Comparison of ENCODE assay signal across 9 cellular contexts in the genomic region with DNA sequence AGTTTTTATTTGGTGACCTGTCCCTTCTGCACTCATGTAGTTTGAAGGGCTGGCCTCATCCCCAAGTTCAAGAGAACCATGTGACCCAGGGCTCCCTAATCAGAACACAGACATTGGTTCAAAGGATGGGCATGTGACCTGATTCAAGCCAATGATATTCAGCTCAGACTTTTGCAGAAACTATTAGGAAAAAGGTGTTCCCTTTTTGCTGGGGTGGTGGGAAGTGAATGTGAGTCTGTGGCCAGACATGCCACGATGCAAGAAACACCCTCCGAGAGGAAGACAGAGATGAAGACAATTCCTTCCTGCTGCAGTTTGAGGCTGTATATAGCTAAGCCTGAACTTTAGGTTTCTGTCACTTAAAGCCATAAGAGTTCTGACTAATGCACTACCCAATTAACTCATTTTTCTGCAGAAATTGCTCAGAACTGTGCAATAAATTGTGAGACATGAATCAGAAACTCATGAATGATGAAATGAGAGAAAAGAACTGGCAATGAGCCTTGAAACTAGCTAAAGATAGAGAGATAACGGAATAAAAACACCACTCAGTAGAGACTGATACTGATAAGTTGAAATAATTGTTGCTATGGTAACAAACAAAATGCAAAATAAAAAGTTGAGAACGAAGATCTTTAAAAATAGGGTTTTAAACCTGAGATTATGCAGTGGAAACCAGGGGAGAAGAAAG. TPM values are rescaled to one million over a fixed set of nuclear protein-coding genes. Genes with fewer than 3 reads are reported as not detected.
DNase-seq lines count a peak whose midpoint lies in the region; ATAC-seq and TF ChIP-seq lines count a peak whose summit lies in the region.
"Had no signal": no experiment of that assay in that cellular context is flagged by ENCODE, and none has a peak within 500 bp of the region (broad histone marks: within the 10 kb centered on the region; RNA-seq: fewer than 3 reads in every experiment).

No MANE protein-coding gene starts in this region.

- peak; percentile 96 to 97 for ATAC-seq in activated T-cell treated with anti-CD3 and anti-CD28 coated beads, Interleukin-2, amount 50 U/mL, for 72 hours (replicated peaks in 1 of 2)
- ATAC-seq in left lung, result peak; percentile 21
- no peak for ATAC-seq in HG03469 (IDR thresholded peaks at IDR 0.05; ENCODE audit: unreplicated experiment)

- H3K27ac ChIP-seq in left lung (peak overlapping the region in 1 of 2 donors; percentile 53), OCI-LY7 (ENCODE audit: low read depth, low read length, poor library complexity, severe bottlenecking) (no peak overlapping the region)

- peaks cover 1 to 3% of the 10 kb centered on the region in 2 donors for H3K36me3 Mint-ChIP-seq in activated T-cell treated with anti-CD3 and anti-CD28 coated beads, Interleukin-2, amount 50 U/mL, for 72 hours (ENCODE audit: insufficient read depth in 2 of 2)

- intact Hi-C loops in left lung (cut with DNase I) (no loop called here), OCI-LY7 (cut with micrococcal nuclease; ENCODE audit: unreplicated experiment) (no loop called here)

- H3K27me3 ChIP-seq in BJ (ENCODE audit: control insufficient read depth, insufficient read depth, low read length) (no peaks in the 10 kb centered on the region), left lung (no peaks in the 10 kb centered on the region)

- DNase-seq in BJ (ENCODE audit: low read depth), result peak; percentile 40
- DNase-seq in HS-5 (ENCODE audit: low read depth), result peak; percentile 48
- DNase-seq in activated T-cell treated with anti-CD3 and anti-CD28 coated beads, Interleukin-2, amount 50 U/mL, for 72 hours, result peak; percentile 63 to 66
- no peak for DNase-seq in left lung
- no peak for DNase-seq in COLO668 (lab: John Stamatoyannopoulos, UW; ENCODE audit: unreplicated experiment)
- DNase-seq in OCI-LY7 (ENCODE audit: low spot score), result no peak
- no peak for DNase-seq in SHP77 (lab: John Stamatoyannopoulos, UW)
- DNase-seq: NCI-H1105 had no signal

- H3K9me3 ChIP-seq in left lung, result no peaks in the 10 kb centered on the region
- H3K9me3 ChIP-seq in OCI-LY7 (ENCODE audit: low read length), result no peaks in the 10 kb centered on the region

- TF ChIP-seq CTCF in BJ (IDR thresholded peaks at IDR 0.05; ENCODE audit: insufficient read depth, low read depth, low read length), result no peak
- no peak for TF ChIP-seq CTCF in left lung (IDR thresholded peaks at IDR 0.05)
- no peak for TF ChIP-seq CTCF in OCI-LY7 (conservative IDR thresholded peaks at IDR 0.05; ENCODE audit: low read length)

- H3K9me2 ChIP-seq in OCI-LY7 (ENCODE audit: insufficient read depth, low read length), result no peaks in the 10 kb centered on the region

- BruUV-seq in OCI-LY7 (replicated peaks; lab: Mats Ljungman, UMichigan), result no TSS peak

- CTCF ChIA-PET in BJ (lab: Yijun Ruan, JAX) (interaction anchor here (1.7 kb wide), 1 partner anchor 62 kb away, joined by 5 read pairs; no protein-coding TSS in a partner anchor), OCI-LY7 (lab: Charles Lee; ENCODE audit: unreplicated experiment) (interaction anchor here (0.6 kb wide), 2 partner anchors 9 to 17 kb away, joined by 4 to 5 read pairs; partner anchors contain the start of gene MAPK1)

- no peaks in the 10 kb centered on the region for H4K20me1 ChIP-seq in OCI-LY7 (ENCODE audit: insufficient read depth, low read length)

- H2AFZ ChIP-seq in OCI-LY7 (ENCODE audit: low read length), result no peak overlapping the region

- peak overlapping the region; percentile 98 for H3K27ac Mint-ChIP-seq in activated T-cell treated with anti-CD3 and anti-CD28 coated beads, Interleukin-2, amount 50 U/mL, for 72 hours

- H3K36me3 ChIP-seq in BJ (ENCODE audit: control insufficient read depth, insufficient read depth, low read length), result no peaks in the 10 kb centered on the region
- H3K36me3 ChIP-seq in left lung, result no peaks in the 10 kb centered on the region
- H3K36me3 ChIP-seq in OCI-LY7 (ENCODE audit: insufficient read depth, low read length), result no peaks in the 10 kb centered on the region

- H3K27me3 Mint-ChIP-seq in activated T-cell treated with anti-CD3 and anti-CD28 coated beads, Interleukin-2, amount 50 U/mL, for 72 hours (ENCODE audit: low read depth), result peaks cover 7% of the 10 kb centered on the region

- peak overlapping the region; percentile 38 to 76 for H3K4me3 Mint-ChIP-seq in activated T-cell treated with anti-CD3 and anti-CD28 coated beads, Interleukin-2, amount 50 U/mL, for 72 hours

- no peaks in the 10 kb centered on the region for H3K79me2 ChIP-seq in OCI-LY7 (ENCODE audit: insufficient read depth, low read depth, low read length)

- H3K4me1 Mint-ChIP-seq in activated T-cell treated with anti-CD3 and anti-CD28 coated beads, Interleukin-2, amount 50 U/mL, for 72 hours (ENCODE audit: low read depth), result peaks cover 41% of the 10 kb centered on the region

- H3K4me1 ChIP-seq in left lung (peaks cover 0 to 11% of the 10 kb centered on the region in 2 donors), OCI-LY7 (ENCODE audit: insufficient read depth, low read length, poor library complexity, severe bottlenecking) (no peaks in the 10 kb centered on the region)

- POLR2A ChIA-PET in BJ (lab: Charles Lee) (no interaction called here), OCI-LY7 (lab: Charles Lee) (interaction anchor here (0.5 kb wide), 1 partner anchor 107 kb away, joined by 3 read pairs; no protein-coding TSS in a partner anchor)

- H3K4me3 ChIP-seq in BJ (ENCODE audit: low read depth, low read length), result no peak overlapping the region
- no peak overlapping the region for H3K4me3 ChIP-seq in left lung
- no peak overlapping the region for H3K4me3 ChIP-seq in OCI-LY7 (ENCODE audit: low read depth, low read length, poor library complexity, severe bottlenecking)

- no peak overlapping the region for H3K4me2 ChIP-seq in OCI-LY7 (ENCODE audit: low read length)

- H3K9me3 Mint-ChIP-seq in activated T-cell treated with anti-CD3 and anti-CD28 coated beads, Interleukin-2, amount 50 U/mL, for 72 hours, result no peaks in the 10 kb centered on the region

RNA-seq across cellular contexts. Expression of gene MAPK1, which starts 9.2 kb away (rescaled TPM):
- polyA plus RNA-seq in BJ (2011; rRNA removed), result 119 and 150 TPM in 2 replicates
- 26.7 and 38.8 TPM in 2 replicates for polyA minus RNA-seq in BJ (2011; rRNA and poly(A)+ RNA removed)
- 100 to 1,000 TPM; 107 to 154 TPM for total RNA-seq in activated T-cell treated with anti-CD3 and anti-CD28 coated beads, Interleukin-2, amount 50 U/mL, for 72 hours
- total RNA-seq in left lung (100 to 1,000 TPM; 163 to 171 TPM), OCI-LY7 (2022) (75.4 and 79.8 TPM in 2 replicates)
- total RNA-seq in OCI-LY7 (2014; rRNA removed; shearing (Covaris generic)), result 28.9 and 39.6 TPM in 2 replicates

Comparison
In these comparisons a context has a peak if more than half of its experiments do, and no peak if none do; other contexts are left out.
1. DNase-seq: peak in BJ (single experiment), HS-5 (single experiment) and activated T-cell treated with anti-CD3 and anti-CD28 coated beads, Interleukin-2, amount 50 U/mL, for 72 hours (2 of 2); none in left lung (0 of 2), COLO668 (single experiment), OCI-LY7 (single experiment) and SHP77 (0 of 2).